In genomic region chr4:67087897-67088296, GRCh38 we compare ENCODE assay signal across 8 cellular contexts.
DNase-seq lines count a peak whose midpoint lies in the region; ATAC-seq and FAIRE-seq lines count a peak whose summit lies in the region.

No MANE protein-coding gene starts in this region.

- FAIRE-seq in GM18507 (lab: Jason Lieb, UNC) = peak; percentile 71
- FAIRE-seq in islet of Langerhans (lab: Jason Lieb, UNC) = peak; percentile 36

- DNase-seq in A172 (ENCODE audit: low spot score) (peak; percentile 9), GM18507 (ENCODE audit: extremely low spot score, insufficient read length, low read depth) (no peak), NCI-H69 (lab: John Stamatoyannopoulos, UW) (peak; percentile 58), activated gamma-delta T cell (lab: John Stamatoyannopoulos, UW) (no peak)
- DNase-seq in activated T-cell treated with anti-CD3 and anti-CD28 coated beads, Interleukin-2, amount 50 U/mL, for 48 hours = peak; percentile 37 to 47
- peak; percentile 32 for DNase-seq in stimulated activated naive CD8-positive, alpha-beta T cell treated with anti-CD3 and anti-CD28 coated beads, Interleukin-15, Interleukin-2, amounts not matched to agents 100 U/mL and 50 U/mL, for 24 hours

- ATAC-seq in HG02943 (IDR thresholded peaks at IDR 0.05; ENCODE audit: low read depth, unreplicated experiment) = peak; percentile 58
- no peak for ATAC-seq in stimulated activated naive CD8-positive, alpha-beta T cell treated with anti-CD3 and anti-CD28 coated beads, Interleukin-15, Interleukin-2, amounts not matched to agents 100 U/mL and 50 U/mL, for 24 hours

Comparison
In these comparisons a context has a peak if more than half of its experiments do, and no peak if none do; other contexts are left out.
1. DNase-seq: peak in A172 (single experiment), NCI-H69 (single experiment), activated T-cell treated with anti-CD3 and anti-CD28 coated beads, Interleukin-2, amount 50 U/mL, for 48 hours (2 of 2) and stimulated activated naive CD8-positive, alpha-beta T cell treated with anti-CD3 and anti-CD28 coated beads, Interleukin-15, Interleukin-2, amounts not matched to agents 100 U/mL and 50 U/mL, for 24 hours (single experiment); none in GM18507 (single experiment) and activated gamma-delta T cell (single experiment).